ENCODE assay signal across 17 cellular contexts in the genomic region with DNA sequence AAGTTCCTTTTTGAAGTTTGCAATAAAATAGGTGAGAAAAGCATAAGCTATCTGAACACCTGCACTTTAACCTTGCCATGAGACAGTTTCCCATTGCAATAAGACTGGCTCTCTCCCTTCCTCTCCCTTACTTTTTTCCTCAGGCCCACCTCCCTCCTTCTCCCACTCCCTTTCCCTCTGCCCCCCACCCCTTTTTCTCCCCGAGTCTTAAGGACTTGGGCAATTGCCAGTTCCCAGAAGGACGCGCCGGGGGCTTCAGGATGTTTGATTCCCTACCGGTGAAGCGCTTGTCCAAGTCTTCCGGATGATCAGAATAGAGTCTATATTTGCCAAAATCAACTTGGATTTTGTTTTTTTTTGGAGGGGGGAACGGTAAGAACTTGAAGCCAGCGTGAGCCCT. TPM values are rescaled to one million over a fixed set of nuclear protein-coding genes. Genes with fewer than 3 reads are reported as not detected.
DNase-seq lines count a peak whose midpoint lies in the region; ATAC-seq and TF ChIP-seq lines count a peak whose summit lies in the region.
"Had no signal": no experiment of that assay in that cellular context is flagged by ENCODE, and none has a peak within 500 bp of the region (broad histone marks: within the 10 kb centered on the region; RNA-seq: fewer than 3 reads in every experiment).

No MANE protein-coding gene starts in this region.

- ATAC-seq in activated CD8-positive, alpha-beta T cell treated with anti-CD3 and anti-CD28 coated beads, Interleukin-2, amount 10 ng/mL, durations not matched to agents 7 days and 5 days = no peak
- ATAC-seq in activated CD8-positive, alpha-beta T cell treated with anti-CD3 and anti-CD28 coated beads for 36 hours = no peak
- ATAC-seq in activated T-helper 17 cell treated with anti-CD3 and anti-CD28 coated beads, Interleukin-2, amount 50 U/mL, for 72 hours (replicated peaks) = no peak
- ATAC-seq: gastroesophageal sphincter, mucosa of descending colon, right cardiac atrium had no signal

- POLR2A ChIA-PET in activated CD8-positive, alpha-beta T cell treated with anti-CD3 and anti-CD28 coated beads, Interleukin-2, amount 10 ng/mL, durations not matched to agents 7 days and 5 days (lab: Charles Lee) = no interaction called here
- POLR2A ChIA-PET in activated CD8-positive, alpha-beta T cell treated with anti-CD3 and anti-CD28 coated beads for 36 hours (lab: Charles Lee) = no interaction called here

- H3K36me3 Mint-ChIP-seq in activated CD8-positive, alpha-beta T cell treated with anti-CD3 and anti-CD28 coated beads, Interleukin-2, amount 10 ng/mL, durations not matched to agents 7 days and 5 days (ENCODE audit: low read depth) = peaks cover 21% of the 10 kb centered on the region
- peaks cover 5% of the 10 kb centered on the region for H3K36me3 Mint-ChIP-seq in activated CD8-positive, alpha-beta T cell treated with anti-CD3 and anti-CD28 coated beads for 36 hours (ENCODE audit: low read depth)
- H3K36me3 Mint-ChIP-seq in activated T-helper 17 cell treated with anti-CD3 and anti-CD28 coated beads, Interleukin-2, amount 50 U/mL, for 72 hours (ENCODE audit: low read depth) = peaks cover 39% of the 10 kb centered on the region
- H3K36me3 Mint-ChIP-seq in nephron (ENCODE audit: low read depth) = no peaks in the 10 kb centered on the region

- peaks cover 9% of the 10 kb centered on the region for H3K4me1 ChIP-seq in ES-I3 (ENCODE audit: insufficient read depth, low read length)
- peaks cover 0 to 25% (median 17%) of the 10 kb centered on the region in 4 donors for H3K4me1 ChIP-seq in tibial artery

- TF ChIP-seq CTCF in activated CD8-positive, alpha-beta T cell treated with anti-CD3 and anti-CD28 coated beads for 36 hours (IDR thresholded peaks at IDR 0.05) = no peak
- TF ChIP-seq CTCF in nephron (IDR thresholded peaks at IDR 0.05; ENCODE audit: unreplicated experiment in 3 of 3) (no peak), tibial artery (IDR thresholded peaks at IDR 0.05) (no peak)

- peak overlapping the region; percentile 8 for H3K4me3 Mint-ChIP-seq in activated CD8-positive, alpha-beta T cell treated with anti-CD3 and anti-CD28 coated beads, Interleukin-2, amount 10 ng/mL, durations not matched to agents 7 days and 5 days
- H3K4me3 Mint-ChIP-seq in activated CD8-positive, alpha-beta T cell treated with anti-CD3 and anti-CD28 coated beads for 36 hours = no peak overlapping the region
- H3K4me3 Mint-ChIP-seq in activated T-helper 17 cell treated with anti-CD3 and anti-CD28 coated beads, Interleukin-2, amount 50 U/mL, for 72 hours = peak overlapping the region; percentile 73
- peak overlapping the region; percentile 33 to 85 (median 69) for H3K4me3 Mint-ChIP-seq in nephron

- no peak overlapping the region for H3K27ac ChIP-seq in tibial artery
- H3K27ac ChIP-seq: gastroesophageal sphincter, left ventricle myocardium inferior, testis had no signal

- CTCF ChIA-PET in activated CD8-positive, alpha-beta T cell treated with anti-CD3 and anti-CD28 coated beads, Interleukin-2, amount 10 ng/mL, durations not matched to agents 7 days and 5 days (lab: Charles Lee) = interaction anchor here (1.4 kb wide), 1 partner anchor 27 kb away, joined by 3 read pairs; no protein-coding TSS in a partner anchor
- CTCF ChIA-PET in activated CD8-positive, alpha-beta T cell treated with anti-CD3 and anti-CD28 coated beads for 36 hours (lab: Charles Lee) = no interaction called here

- H3K27me3 Mint-ChIP-seq in activated CD8-positive, alpha-beta T cell treated with anti-CD3 and anti-CD28 coated beads, Interleukin-2, amount 10 ng/mL, durations not matched to agents 7 days and 5 days (ENCODE audit: low read depth) = peaks cover 80% of the 10 kb centered on the region
- peaks cover 83% of the 10 kb centered on the region for H3K27me3 Mint-ChIP-seq in activated CD8-positive, alpha-beta T cell treated with anti-CD3 and anti-CD28 coated beads for 36 hours
- H3K27me3 Mint-ChIP-seq in activated T-helper 17 cell treated with anti-CD3 and anti-CD28 coated beads, Interleukin-2, amount 50 U/mL, for 72 hours = peaks cover 81% of the 10 kb centered on the region
- H3K27me3 Mint-ChIP-seq in nephron (ENCODE audit: low read depth) = peaks cover 100% of the 10 kb centered on the region

- no peaks in the 10 kb centered on the region for H3K36me3 ChIP-seq in ES-I3 (ENCODE audit: insufficient read depth, low read length)
- no peaks in the 10 kb centered on the region for H3K36me3 ChIP-seq in tibial artery
- H3K36me3 ChIP-seq: gastroesophageal sphincter, left ventricle myocardium inferior had no signal

- peak overlapping the region; percentile 64 for H3K27ac Mint-ChIP-seq in activated CD8-positive, alpha-beta T cell treated with anti-CD3 and anti-CD28 coated beads, Interleukin-2, amount 10 ng/mL, durations not matched to agents 7 days and 5 days
- H3K27ac Mint-ChIP-seq in activated CD8-positive, alpha-beta T cell treated with anti-CD3 and anti-CD28 coated beads for 36 hours = no peak overlapping the region
- H3K27ac Mint-ChIP-seq in activated T-helper 17 cell treated with anti-CD3 and anti-CD28 coated beads, Interleukin-2, amount 50 U/mL, for 72 hours = peak overlapping the region; percentile 29
- H3K27ac Mint-ChIP-seq in nephron = peak overlapping the region in 1 of 3 experiments; percentile 3
- H3K27ac Mint-ChIP-seq: activated T-helper 2 cell treated with anti-CD3 and anti-CD28 coated beads, Interferon-gamma antibody, Interleukin-2, Interleukin-4, amounts not matched to agents 10 μg/mL and 5 μg/mL and 100 μg/mL, durations not matched to agents 14 hours and 24 hours and 36 hours had no signal

- H3K9ac ChIP-seq in ES-I3 (ENCODE audit: low read depth, low read length) = peak overlapping the region; percentile 24; the same call in 1 of the 2 replicates

- peaks cover 9 to 99% of the 10 kb centered on the region in 2 donors for H3K27me3 ChIP-seq in tibial artery
- H3K27me3 ChIP-seq: testis had no signal

- H3K9me3 ChIP-seq in ES-I3 (ENCODE audit: control insufficient read depth, insufficient read depth, low read length) = no peaks in the 10 kb centered on the region
- H3K9me3 ChIP-seq in tibial artery = peaks cover 0 to 3% (median 0%) of the 10 kb centered on the region in 3 donors
- H3K9me3 ChIP-seq: left ventricle myocardium inferior, mucosa of descending colon, testis had no signal

- H3K4me1 Mint-ChIP-seq in activated CD8-positive, alpha-beta T cell treated with anti-CD3 and anti-CD28 coated beads, Interleukin-2, amount 10 ng/mL, durations not matched to agents 7 days and 5 days (ENCODE audit: low read depth) = peaks cover 19% of the 10 kb centered on the region
- peaks cover 26% of the 10 kb centered on the region for H3K4me1 Mint-ChIP-seq in activated CD8-positive, alpha-beta T cell treated with anti-CD3 and anti-CD28 coated beads for 36 hours (ENCODE audit: low read depth)
- peaks cover 23% of the 10 kb centered on the region for H3K4me1 Mint-ChIP-seq in activated T-helper 17 cell treated with anti-CD3 and anti-CD28 coated beads, Interleukin-2, amount 50 U/mL, for 72 hours
- peaks cover 58% of the 10 kb centered on the region for H3K4me1 Mint-ChIP-seq in nephron

- no peak for DNase-seq in activated CD8-positive, alpha-beta T cell treated with anti-CD3 and anti-CD28 coated beads, Interleukin-2, amount 10 ng/mL, durations not matched to agents 7 days and 5 days
- no peak for DNase-seq in activated CD8-positive, alpha-beta T cell treated with anti-CD3 and anti-CD28 coated beads for 36 hours
- DNase-seq in inferior parietal cortex (ENCODE audit: extremely low spot score) (no peak), SW480 (ENCODE audit: low spot score) (no peak), tibial artery (no peak)
- DNase-seq: left ventricle myocardium inferior, mucosa of descending colon, NCI-H187 treated with DMSO at 0.1 percent for 48 hours, NCI-H345, right cardiac atrium, testis had no signal

- H3K9me3 Mint-ChIP-seq in activated CD8-positive, alpha-beta T cell treated with anti-CD3 and anti-CD28 coated beads, Interleukin-2, amount 10 ng/mL, durations not matched to agents 7 days and 5 days (ENCODE audit: insufficient read depth) = peaks cover 3% of the 10 kb centered on the region
- H3K9me3 Mint-ChIP-seq in activated CD8-positive, alpha-beta T cell treated with anti-CD3 and anti-CD28 coated beads for 36 hours = no peaks in the 10 kb centered on the region
- H3K9me3 Mint-ChIP-seq in activated T-helper 17 cell treated with anti-CD3 and anti-CD28 coated beads, Interleukin-2, amount 50 U/mL, for 72 hours = peaks cover 8% of the 10 kb centered on the region
- H3K9me3 Mint-ChIP-seq in nephron = peaks cover 5% of the 10 kb centered on the region

- no peak overlapping the region for H3K4me3 ChIP-seq in tibial artery
- H3K4me3 ChIP-seq: mucosa of descending colon had no signal

- intact Hi-C loops in activated CD8-positive, alpha-beta T cell treated with anti-CD3 and anti-CD28 coated beads for 36 hours (cut with micrococcal nuclease) = no loop called here
- intact Hi-C loops in tibial artery (cut with DNase I; ENCODE audit: low total_unique reads) = no loop called here

RNA-seq across cellular contexts. Expression of gene DBX1, which starts 2.1 kb away (rescaled TPM):
- not detected for total RNA-seq in activated CD8-positive, alpha-beta T cell treated with anti-CD3 and anti-CD28 coated beads, Interleukin-2, amount 10 ng/mL, durations not matched to agents 7 days and 5 days
- total RNA-seq in activated CD8-positive, alpha-beta T cell treated with anti-CD3 and anti-CD28 coated beads for 36 hours = not detected
- not detected for total RNA-seq in activated T-helper 17 cell treated with anti-CD3 and anti-CD28 coated beads, Interleukin-2, amount 50 U/mL, for 72 hours
- total RNA-seq: activated T-helper 2 cell treated with anti-CD3 and anti-CD28 coated beads, Interferon-gamma antibody, Interleukin-2, Interleukin-4, amounts not matched to agents 10 μg/mL and 5 μg/mL and 100 μg/mL, durations not matched to agents 14 hours and 24 hours and 36 hours; gastroesophageal sphincter; left ventricle myocardium inferior; mucosa of descending colon; osteocyte; right cardiac atrium; testis had no signal
